In genomic region chr18:45865466-45865865, GRCh38 we compare ENCODE assay signal across 29 cellular contexts. TPM values are rescaled to one million over a fixed set of nuclear protein-coding genes. Genes with fewer than 3 reads are reported as not detected.
"Had no signal": no experiment of that assay in that cellular context is flagged by ENCODE, and none has a peak within 500 bp of the region (broad histone marks: within the 10 kb centered on the region; RNA-seq: fewer than 3 reads in every experiment).

No MANE protein-coding gene starts in this region.

- H3K9me3 ChIP-seq: colonic mucosa, esophagus muscularis mucosa, gastrocnemius medialis, heart left ventricle, left lung, lower lobe of right lung, mucosa of descending colon had no signal

- ATAC-seq: gastrocnemius medialis; heart left ventricle; left cardiac atrium; left lung; left ventricle myocardium superior; lower lobe of right lung; mucosa of descending colon; naive thymus-derived CD8-positive, alpha-beta T cell had no signal

- H3K4me1 Mint-ChIP-seq: immature natural killer cell, mesothelial cell of epicardium, naive B cell had no signal

- H3K36me3 ChIP-seq: colonic mucosa had no signal

- H3K27me3 Mint-ChIP-seq: dendritic cell treated with granulocyte-macrophage colony-stimulating factor and Interleukin-4, amounts not matched to agents 40 ng/mL and 50 ng/mL, for 4 days; naive B cell; naive thymus-derived CD8-positive, alpha-beta T cell had no signal

- H3K4me1 ChIP-seq: colonic mucosa, esophagus muscularis mucosa, heart left ventricle, left lung, lower lobe of right lung had no signal

- H3K4me3 ChIP-seq: colonic mucosa, dorsolateral prefrontal cortex, esophagus muscularis mucosa, gastrocnemius medialis, heart left ventricle, hepatocyte, left lung, lower lobe of right lung, mucosa of descending colon had no signal

- H3K27ac Mint-ChIP-seq: dendritic cell treated with granulocyte-macrophage colony-stimulating factor and Interleukin-4, amounts not matched to agents 40 ng/mL and 50 ng/mL, for 4 days; mesothelial cell of epicardium; naive B cell had no signal

- H3K27ac ChIP-seq: colonic mucosa, dorsolateral prefrontal cortex, esophagus muscularis mucosa, gastrocnemius medialis, heart left ventricle, hepatocyte, left lung, lower lobe of right lung had no signal

- DNase-seq: colonic mucosa; cortex of kidney; dorsolateral prefrontal cortex; effector CD4-positive, alpha-beta T cell; effector memory CD4-positive, alpha-beta T cell; foreskin fibroblast; foreskin melanocyte; gastrocnemius medialis; heart left ventricle; hypothalamus; immature natural killer cell; islet precursor cell; kidney; kidney glomerular epithelial cell; left cardiac atrium; left lung; left ventricle myocardium superior; lower lobe of right lung; mesenchymal stem cell; mucosa of descending colon; naive B cell; naive thymus-derived CD8-positive, alpha-beta T cell had no signal

- H3K4me3 Mint-ChIP-seq: dendritic cell treated with granulocyte-macrophage colony-stimulating factor and Interleukin-4, amounts not matched to agents 40 ng/mL and 50 ng/mL, for 4 days; immature natural killer cell; mesothelial cell of epicardium; naive B cell; naive thymus-derived CD8-positive, alpha-beta T cell had no signal

- H3K9me3 Mint-ChIP-seq: dendritic cell treated with granulocyte-macrophage colony-stimulating factor and Interleukin-4, amounts not matched to agents 40 ng/mL and 50 ng/mL, for 4 days; immature natural killer cell; naive B cell; naive thymus-derived CD8-positive, alpha-beta T cell had no signal

- H3K27me3 ChIP-seq: colonic mucosa, dorsolateral prefrontal cortex, esophagus muscularis mucosa, gastrocnemius medialis, heart left ventricle, hepatocyte, left lung had no signal

RNA-seq across cellular contexts. Expression of gene SIGLEC15, which starts 40.0 kb away (rescaled TPM):
- total RNA-seq: colonic mucosa; endothelial cell of umbilical vein; gastrocnemius medialis; lung microvascular endothelial cell; mesothelial cell of epicardium; myocyte; naive thymus-derived CD8-positive, alpha-beta T cell had no signal
